8 cellular contexts compared by ENCODE assay signal in the genomic region with DNA sequence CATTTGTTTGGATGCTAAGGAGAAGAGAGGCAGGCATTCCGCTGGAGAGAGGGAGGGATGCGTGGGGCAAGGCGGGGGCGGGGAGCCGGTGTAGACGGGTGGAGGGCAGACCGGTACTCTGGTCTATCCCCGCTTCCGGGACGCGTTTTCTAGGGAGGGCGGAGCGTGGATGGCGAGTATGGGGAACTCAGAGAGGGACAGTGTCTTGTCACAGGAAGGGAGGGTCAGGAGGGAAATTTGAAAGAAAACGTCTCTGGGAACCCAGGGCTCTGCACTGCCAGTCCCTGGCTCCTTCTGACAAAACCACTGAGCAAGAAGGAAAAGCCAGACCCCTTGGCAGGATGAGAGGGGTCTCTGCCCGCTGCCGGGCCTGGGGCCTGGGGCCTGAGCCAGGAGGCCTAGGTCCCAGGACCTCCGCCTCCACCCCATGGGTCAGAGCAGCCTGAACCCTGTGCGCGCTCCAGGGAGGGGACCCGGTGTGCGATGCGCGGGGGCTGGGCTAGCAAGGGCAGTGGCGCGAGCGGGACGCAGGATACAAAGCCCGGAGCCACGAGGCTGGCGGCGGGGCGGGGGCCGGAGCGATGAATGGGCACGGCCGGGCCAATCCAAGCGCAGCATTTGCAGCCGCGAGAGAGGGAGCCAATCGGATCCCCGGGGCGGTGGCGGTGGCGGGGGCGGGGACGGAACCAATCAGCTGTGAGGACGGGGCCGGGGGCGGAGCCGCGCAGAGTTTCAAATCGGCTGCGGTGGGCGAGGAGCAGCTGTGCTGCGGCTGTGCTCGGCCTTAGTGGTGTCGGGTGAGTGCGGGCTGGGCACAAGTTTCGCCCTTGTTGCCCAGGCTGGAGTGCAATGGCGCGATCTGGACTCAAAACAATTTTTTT. TPM values are rescaled to one million over a fixed set of nuclear protein-coding genes. Genes with fewer than 3 reads are reported as not detected.
DNase-seq lines count a peak whose midpoint lies in the region; ATAC-seq and TF ChIP-seq lines count a peak whose summit lies in the region.

A gene with protein sequence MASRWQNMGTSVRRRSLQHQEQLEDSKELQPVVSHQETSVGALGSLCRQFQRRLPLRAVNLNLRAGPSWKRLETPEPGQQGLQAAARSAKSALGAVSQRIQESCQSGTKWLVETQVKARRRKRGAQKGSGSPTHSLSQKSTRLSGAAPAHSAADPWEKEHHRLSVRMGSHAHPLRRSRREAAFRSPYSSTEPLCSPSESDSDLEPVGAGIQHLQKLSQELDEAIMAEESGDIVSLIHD (plus strand): TSS at position 764 of the 881 bp plus-strand sequence. CDS start 656 bp downstream, outside the sequence.

- peak within 1 kb of the TSS; percentile 74 for H3K27ac Mint-ChIP-seq in activated B cell treated with CpG ODN at 0.5 μM for 24 hours

- no peak for TF ChIP-seq CTCF in activated B cell treated with CpG ODN at 0.5 μM for 24 hours (IDR thresholded peaks at IDR 0.05)

- no peak within 1 kb of the TSS for H3K27ac ChIP-seq in caudate nucleus (ENCODE audit: low read depth, low read length)

- POLR2A ChIA-PET in activated B cell treated with CpG ODN at 0.5 μM for 24 hours (lab: Charles Lee) = interaction anchor here (0.7 to 1.4 kb wide), 3 partner anchors 12 to 1986 kb away, joined by 3 to 5 read pairs (median 5); no protein-coding TSS in a partner anchor

- CTCF ChIA-PET in activated B cell treated with CpG ODN at 0.5 μM for 24 hours (lab: Charles Lee) = interaction anchor here (1.9 to 2.4 kb wide), 2 partner anchors 8 to 10 kb away, joined by 4 to 9 read pairs; no protein-coding TSS in a partner anchor

- no peaks in the 10 kb centered on the region for H3K36me3 Mint-ChIP-seq in activated B cell treated with CpG ODN at 0.5 μM for 24 hours (ENCODE audit: low read depth)

- ATAC-seq in GM18520 (IDR thresholded peaks at IDR 0.05; ENCODE audit: unreplicated experiment) = peak; percentile 71
- ATAC-seq in HG03064 (IDR thresholded peaks at IDR 0.05; ENCODE audit: low read depth, unreplicated experiment) = peak; percentile 71
- peak; percentile 94 for ATAC-seq in activated B cell treated with CpG ODN at 0.5 μM for 24 hours (ENCODE audit: low read depth)

- H3K4me1 Mint-ChIP-seq in activated B cell treated with CpG ODN at 0.5 μM for 24 hours = peaks cover 13% of the 10 kb centered on the region

- H3K27me3 Mint-ChIP-seq in activated B cell treated with CpG ODN at 0.5 μM for 24 hours = peaks cover 14% of the 10 kb centered on the region

- intact Hi-C loops in activated B cell treated with CpG ODN at 0.5 μM for 24 hours (cut with micrococcal nuclease) = loop anchor here (1.0 to 5.0 kb wide), 4 partner anchors 11 to 1993 kb away; a partner anchor contains a TSS

- DNase-seq in 8988T (peak; percentile 89), NCI-H2171 (lab: John Stamatoyannopoulos, UW) (peak; percentile 95), activated B cell treated with CpG ODN at 0.5 μM for 24 hours (peak; percentile 83), caudate nucleus (lab: John Stamatoyannopoulos, UW) (peak; percentile 30 to 96 (median 90)), islet precursor cell (peak; percentile 100)
- peak; percentile 90 to 94 for DNase-seq in stimulated activated CD4-positive, alpha-beta T cell treated with anti-CD3 and anti-CD28 coated beads, Interleukin-12 subunit alpha, Interleukin-12 subunit beta, amount 100 ng/mL, for 24 hours (ENCODE audit: low read depth in 2 of 2)

- peak within 1 kb of the TSS; percentile 86 for H3K4me3 Mint-ChIP-seq in activated B cell treated with CpG ODN at 0.5 μM for 24 hours

- no peaks in the 10 kb centered on the region for H3K9me3 Mint-ChIP-seq in activated B cell treated with CpG ODN at 0.5 μM for 24 hours

RNA-seq across cellular contexts. Expression of the gene that starts here (rescaled TPM):
- 0.27 and 0.69 TPM in 2 replicates for total RNA-seq in activated B cell treated with CpG ODN at 0.5 μM for 24 hours

Comparison
In these comparisons a context has a peak if more than half of its experiments do, and no peak if none do; other contexts are left out.
1. Peak in DNase-seq and ATAC-seq in activated B cell treated with CpG ODN at 0.5 μM for 24 hours; RNA of the gene not detected or under 1 TPM.